In the genomic region with DNA sequence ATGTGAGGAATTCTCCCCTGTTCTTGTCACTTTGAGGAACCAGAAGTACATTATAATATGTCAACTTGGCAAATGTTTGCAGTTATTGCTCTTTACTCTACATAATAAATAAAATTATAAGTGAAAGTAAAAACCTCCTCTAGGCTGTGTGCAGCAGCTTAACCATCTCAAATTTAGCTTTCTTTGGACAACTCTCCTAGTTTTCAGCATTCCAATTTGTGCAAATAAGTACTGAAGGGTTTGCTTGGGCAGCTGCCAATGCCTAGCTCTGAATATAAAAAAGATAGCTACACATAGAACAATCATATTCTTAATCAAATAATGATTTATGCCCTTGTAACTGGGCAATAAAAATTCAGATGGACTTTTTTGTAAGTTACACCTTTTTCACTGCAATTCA, we compare ENCODE assay signal across 1 cellular context.
TF ChIP-seq lines count a peak whose summit lies in the region.

No MANE protein-coding gene starts in this region.

TF ChIP-seq in HepG2, 621 proteins besides CTCF, POLR2A, EP300 and RAD21 (continued from another document):
- TF ChIP-seq GPN1 (CRISPR knock-in tag; IDR thresholded peaks at IDR 0.05; ENCODE audit: borderline replicate concordance) (no peak), PAX8 (CRISPR knock-in tag; IDR thresholded peaks at IDR 0.05; ENCODE audit: borderline replicate concordance) (no peak), GRHL1 (CRISPR knock-in tag; conservative IDR thresholded peaks at IDR 0.05) (no peak), ZMYM4 (CRISPR knock-in tag; IDR thresholded peaks at IDR 0.05) (no peak), EEA1 (CRISPR knock-in tag; IDR thresholded peaks at IDR 0.05; ENCODE audit: borderline replicate concordance) (no peak), CC2D1A (CRISPR knock-in tag; IDR thresholded peaks at IDR 0.05) (no peak)
